In genomic region chr2:85318222-85319182, GRCh38 we compare ENCODE assay signal across 10 cellular contexts. TPM values are rescaled to one million over a fixed set of nuclear protein-coding genes. Genes with fewer than 3 reads are reported as not detected.
DNase-seq lines count a peak whose midpoint lies in the region; ATAC-seq and TF ChIP-seq lines count a peak whose summit lies in the region.
"Had no signal": no experiment of that assay in that cellular context is flagged by ENCODE, and none has a peak within 500 bp of the region (broad histone marks: within the 10 kb centered on the region; RNA-seq: fewer than 3 reads in every experiment).

No MANE protein-coding gene starts in this region.

- no peaks in the 10 kb centered on the region for H3K9me3 ChIP-seq in Caco-2
- H3K9me3 ChIP-seq: heart right ventricle had no signal

- TF ChIP-seq CTCF in Caco-2 (IDR thresholded peaks at IDR 0.05; ENCODE audit: insufficient read depth in 1 of 2, low read depth in 1 of 2, low read length in 1 of 2, severe bottlenecking in 1 of 2, unreplicated experiment in 1 of 2) (no peak), nephron (IDR thresholded peaks at IDR 0.05; ENCODE audit: unreplicated experiment in 3 of 3) (no peak), GM10248 (IDR thresholded peaks at IDR 0.05; ENCODE audit: control extremely low read depth, extremely low read depth, low read depth, missing control alignments) (no peak)

- H3K36me3 ChIP-seq in Caco-2 (ENCODE audit: control insufficient read depth, insufficient read depth, low read length): peaks cover 5% of the 10 kb centered on the region
- H3K36me3 ChIP-seq in H7 (replicated peaks; ENCODE audit: control insufficient read depth, insufficient read depth, low read length): peaks cover 17% of the 10 kb centered on the region

- H3K9me3 Mint-ChIP-seq in Caco-2 (ENCODE audit: unreplicated experiment) (no peaks in the 10 kb centered on the region), nephron (no peaks in the 10 kb centered on the region)
- no peaks in the 10 kb centered on the region for H3K9me3 Mint-ChIP-seq in activated naive CD8-positive, alpha-beta T cell treated with anti-CD3 and anti-CD28 coated beads, Interleukin-2, amount 50 U/mL, for 24 hours

- H3K4me3 ChIP-seq in Caco-2 (ENCODE audit: low read depth, low read length) (no peak overlapping the region), H7 (ENCODE audit: insufficient read depth, low read depth, low read length) (no peak overlapping the region)
- H3K4me3 ChIP-seq: heart right ventricle had no signal

- TSS peak; percentile 2 for BruUV-seq in Caco-2 (replicated peaks; lab: Mats Ljungman, UMichigan)

- no peaks in the 10 kb centered on the region for H3K27me3 Mint-ChIP-seq in Caco-2 (ENCODE audit: insufficient read depth, unreplicated experiment)
- H3K27me3 Mint-ChIP-seq in activated naive CD8-positive, alpha-beta T cell treated with anti-CD3 and anti-CD28 coated beads, Interleukin-2, amount 50 U/mL, for 24 hours: no peaks in the 10 kb centered on the region
- H3K27me3 Mint-ChIP-seq in nephron (ENCODE audit: low read depth): no peaks in the 10 kb centered on the region

- H3K4me1 ChIP-seq in Caco-2: no peaks in the 10 kb centered on the region

- POLR2A ChIA-PET in Caco-2 (lab: Charles Lee) (interaction anchor here (0.7 kb wide), 2 partner anchors 9 to 24 kb away, joined by 3 to 4 read pairs; no protein-coding TSS in a partner anchor), GM10248 (lab: Yijun Ruan, JAX) (interaction anchor here (0.7 to 0.9 kb wide), 2 partner anchors 9 to 363 kb away, joined by 5 to 6 read pairs; partner anchors contain the start of gene TGOLN2)

- intact Hi-C loops in Caco-2 (cut with micrococcal nuclease; ENCODE audit: unreplicated experiment): no loop called here

- H3K27ac Mint-ChIP-seq in Caco-2 (ENCODE audit: unreplicated experiment) (no peak overlapping the region), nephron (peak overlapping the region in 2 of 3 experiments; percentile 7 to 20)
- H3K27ac Mint-ChIP-seq in activated naive CD8-positive, alpha-beta T cell treated with anti-CD3 and anti-CD28 coated beads, Interleukin-2, amount 50 U/mL, for 24 hours: peak overlapping the region; percentile 92

- no peak overlapping the region for H3K4me3 Mint-ChIP-seq in Caco-2 (ENCODE audit: unreplicated experiment)
- H3K4me3 Mint-ChIP-seq in activated naive CD8-positive, alpha-beta T cell treated with anti-CD3 and anti-CD28 coated beads, Interleukin-2, amount 50 U/mL, for 24 hours: peak overlapping the region; percentile 42
- no peak overlapping the region for H3K4me3 Mint-ChIP-seq in nephron

- H3K36me3 Mint-ChIP-seq in Caco-2 (ENCODE audit: insufficient read depth, unreplicated experiment) (peaks cover 65% of the 10 kb centered on the region), nephron (ENCODE audit: low read depth) (peaks cover 72% of the 10 kb centered on the region)
- peaks cover 71% of the 10 kb centered on the region for H3K36me3 Mint-ChIP-seq in activated naive CD8-positive, alpha-beta T cell treated with anti-CD3 and anti-CD28 coated beads, Interleukin-2, amount 50 U/mL, for 24 hours (ENCODE audit: low read depth)

- CTCF ChIA-PET in Caco-2 (lab: Charles Lee) (interaction anchor here (0.7 kb wide), 1 partner anchor 233 kb away, joined by 3 read pairs; no protein-coding TSS in a partner anchor), GM10248 (lab: Yijun Ruan, JAX) (interaction anchor here (1.0 to 6.3 kb wide), 5 partner anchors 9 to 360 kb away, joined by 4 to 48 read pairs (median 4); partner anchors contain the start of gene TGOLN2)

- H3K4me1 Mint-ChIP-seq in Caco-2 (ENCODE audit: low read depth, unreplicated experiment) (peaks cover 7% of the 10 kb centered on the region), nephron (peaks cover 19% of the 10 kb centered on the region)
- H3K4me1 Mint-ChIP-seq in activated naive CD8-positive, alpha-beta T cell treated with anti-CD3 and anti-CD28 coated beads, Interleukin-2, amount 50 U/mL, for 24 hours: peaks cover 60% of the 10 kb centered on the region

- no peak for DNase-seq in Caco-2
- DNase-seq in activated naive CD8-positive, alpha-beta T cell treated with anti-CD3 and anti-CD28 coated beads, Interleukin-2, amount 50 U/mL, for 24 hours: peak; percentile 41
- DNase-seq in H7: no peak
- DNase-seq in NCI-H524 treated with DMSO at 0.1 percent for 48 hours (lab: John Stamatoyannopoulos, UW): no peak
- DNase-seq in GM10248 (ENCODE audit: extremely low spot score): no peak
- no peak for DNase-seq in SHP77 (lab: John Stamatoyannopoulos, UW)
- DNase-seq: heart right ventricle had no signal

- peak; percentile 79 for ATAC-seq in HG03039 (IDR thresholded peaks at IDR 0.05; ENCODE audit: unreplicated experiment)
- peak; percentile 92 for ATAC-seq in activated naive CD8-positive, alpha-beta T cell treated with anti-CD3 and anti-CD28 coated beads, Interleukin-2, amount 50 U/mL, for 24 hours
- ATAC-seq: Right ventricle myocardium inferior had no signal

- no peaks in the 10 kb centered on the region for H3K27me3 ChIP-seq in Caco-2 (replicated peaks; ENCODE audit: control insufficient read depth, insufficient read depth, low read length)
- H3K27me3 ChIP-seq in H7 (ENCODE audit: control insufficient read depth, insufficient read depth, low read length): no peaks in the 10 kb centered on the region
- H3K27me3 ChIP-seq: heart right ventricle had no signal

RNA-seq across cellular contexts. Expression of gene TGOLN2, which starts 9.3 kb away (rescaled TPM):
- 109 and 119 TPM in 2 replicates for total RNA-seq in Caco-2 (2022)
- 33.0 and 37.0 TPM in 2 replicates for total RNA-seq in H7 (2014; rRNA removed; shearing (Covaris generic))

RNA-seq across cellular contexts. Expression of gene RETSAT, which starts 35.8 kb away (rescaled TPM):
- total RNA-seq in Caco-2 (2022): 31.1 and 32.3 TPM in 2 replicates
- total RNA-seq in H7 (2014; rRNA removed; shearing (Covaris generic)): 18.5 and 29.6 TPM in 2 replicates

RNA-seq across cellular contexts. Expression of gene ELMOD3, which starts 36.1 kb away (rescaled TPM):
- 10.3 and 11.3 TPM in 2 replicates for total RNA-seq in Caco-2 (2022)
- 11.3 and 11.5 TPM in 2 replicates for total RNA-seq in H7 (2014; rRNA removed; shearing (Covaris generic))
